In the genomic region with DNA sequence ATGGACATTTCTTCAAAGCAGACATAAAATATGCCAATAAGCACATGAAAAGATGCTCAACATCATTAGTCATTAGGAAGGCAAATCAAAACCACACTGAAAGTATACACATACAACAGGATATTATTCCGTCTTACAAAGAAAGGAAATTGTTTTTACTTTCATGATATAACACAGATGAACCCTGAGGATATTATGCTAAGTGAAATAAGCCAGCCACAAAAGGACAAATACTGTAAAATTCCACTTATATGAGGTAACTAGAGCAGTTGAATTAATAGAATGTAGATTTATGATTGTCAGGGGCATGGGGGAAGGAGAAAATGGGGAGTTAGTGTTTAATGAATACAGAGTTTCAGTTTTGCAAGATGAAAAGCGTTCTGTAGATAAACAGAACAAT, we compare ENCODE assay signal across 1 cellular context.
TF ChIP-seq lines count a peak whose summit lies in the region.

No MANE protein-coding gene starts in this region.

TF ChIP-seq in endothelial cell of umbilical vein, 7 proteins besides CTCF, POLR2A, EP300 and RAD21:
- TF ChIP-seq JUN (IDR thresholded peaks at IDR 0.05; ENCODE audit: borderline replicate concordance, insufficient read depth, insufficient read length, low read depth) = peak; percentile 43
- TF ChIP-seq FOS (IDR thresholded peaks at IDR 0.05; ENCODE audit: borderline replicate concordance, insufficient read depth, low read length) = peak; percentile 15
- no peak for TF ChIP-seq POLR2AphosphoS5 (IDR thresholded peaks at IDR 0.05; ENCODE audit: insufficient read depth, low read depth, low read length)
